Comparison of ENCODE assay signal across 15 cellular contexts in genomic region chr10:4154317-4154716, GRCh38.
"Had no signal": no experiment of that assay in that cellular context is flagged by ENCODE, and none has a peak within 500 bp of the region (broad histone marks: within the 10 kb centered on the region; RNA-seq: fewer than 3 reads in every experiment).

No MANE protein-coding gene starts in this region.

- H3K36me3 Mint-ChIP-seq: activated CD4-positive, alpha-beta memory T cell treated with anti-CD3 and anti-CD28 coated beads for 36 hours; activated naive CD8-positive, alpha-beta T cell treated with anti-CD3 and anti-CD28 coated beads for 36 hours; naive B cell had no signal

- H3K27ac Mint-ChIP-seq: activated CD4-positive, alpha-beta memory T cell treated with anti-CD3 and anti-CD28 coated beads for 36 hours; activated naive CD8-positive, alpha-beta T cell treated with anti-CD3 and anti-CD28 coated beads for 36 hours had no signal

- H3K27me3 ChIP-seq: suprapubic skin had no signal

- H3K4me3 Mint-ChIP-seq: activated CD4-positive, alpha-beta memory T cell treated with anti-CD3 and anti-CD28 coated beads for 36 hours; activated naive CD8-positive, alpha-beta T cell treated with anti-CD3 and anti-CD28 coated beads for 36 hours; activated T-cell treated with anti-CD3 and anti-CD28 coated beads, Interleukin-2, amount 50 U/mL, for 4 hours; naive B cell had no signal

- H3K9me3 Mint-ChIP-seq: activated CD4-positive, alpha-beta memory T cell treated with anti-CD3 and anti-CD28 coated beads for 36 hours; activated naive CD8-positive, alpha-beta T cell treated with anti-CD3 and anti-CD28 coated beads for 36 hours; activated T-cell treated with anti-CD3 and anti-CD28 coated beads, Interleukin-2, amount 50 U/mL, for 4 hours had no signal

- H3K4me3 ChIP-seq: pancreas, suprapubic skin had no signal

- H3K4me1 ChIP-seq: pancreas, suprapubic skin had no signal

- H3K27ac ChIP-seq: pancreas, suprapubic skin had no signal

- H3K9me3 ChIP-seq: pancreas, suprapubic skin had no signal

- ATAC-seq: activated CD4-positive, CD25-positive, alpha-beta regulatory T cell treated with anti-CD3 and anti-CD28 coated beads, Interleukin-2, amount 50 U/mL, for 24 hours; pancreas had no signal

- DNase-seq: activated CD4-positive, alpha-beta memory T cell treated with anti-CD3 and anti-CD28 coated beads for 36 hours; activated gamma-delta T cell; activated naive CD8-positive, alpha-beta T cell treated with anti-CD3 and anti-CD28 coated beads for 36 hours; activated T-cell treated with anti-CD3 and anti-CD28 coated beads, Interleukin-2, amount 50 U/mL, for 4 hours; aorta; dermis blood vessel endothelial cell; islet precursor cell; naive B cell; pancreas; stimulated activated CD4-positive, alpha-beta T cell treated with anti-CD3 and anti-CD28 coated beads, Interleukin-4, amount 100 ng/mL, for 24 hours; stimulated activated naive CD4-positive, alpha-beta T cell treated with Interleukin-2 at 50 U/mL for 16 hours; SW 1271; trophoblast cell had no signal

- H3K36me3 ChIP-seq: pancreas, suprapubic skin had no signal
